ENCODE assay signal across 27 cellular contexts in the genomic region with DNA sequence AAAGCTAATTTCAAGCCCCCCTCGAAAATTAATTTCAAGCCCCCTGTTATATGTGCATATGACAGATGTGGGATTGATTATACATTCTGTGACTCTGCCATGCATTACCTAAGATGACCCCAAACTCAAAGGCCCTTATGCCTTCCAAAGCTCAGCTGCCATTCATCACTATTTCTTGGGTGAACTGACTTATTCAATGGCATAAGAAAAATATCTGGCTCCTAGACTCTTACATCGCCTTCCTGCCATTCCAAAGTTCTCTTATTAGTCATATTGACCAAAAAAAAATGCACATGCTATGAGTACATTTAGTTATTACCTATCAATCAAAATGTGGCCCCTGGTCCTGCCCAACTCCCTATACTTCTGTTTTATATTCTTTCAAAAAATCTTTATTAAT.
DNase-seq lines count a peak whose midpoint lies in the region; ATAC-seq, FAIRE-seq and TF ChIP-seq lines count a peak whose summit lies in the region.
"Had no signal": no experiment of that assay in that cellular context is flagged by ENCODE, and none has a peak within 500 bp of the region (broad histone marks: within the 10 kb centered on the region; RNA-seq: fewer than 3 reads in every experiment).

No MANE protein-coding gene starts in this region.

- no peak for TF ChIP-seq EP300 in A549 (IDR thresholded peaks at IDR 0.05)

- BruUV-seq in PC-3 (replicated peaks; lab: Mats Ljungman, UMichigan) (no TSS peak), OCI-LY7 (replicated peaks; lab: Mats Ljungman, UMichigan) (no TSS peak)

- H3K9me2 ChIP-seq in GM23248 (ENCODE audit: insufficient read depth) = no peaks in the 10 kb centered on the region
- H3K9me2 ChIP-seq in PC-3 (replicated peaks; ENCODE audit: low read length) = no peaks in the 10 kb centered on the region
- H3K9me2 ChIP-seq in OCI-LY7 (ENCODE audit: insufficient read depth, low read length) = no peaks in the 10 kb centered on the region; the same call in 1 of the 2 replicates

- no peaks in the 10 kb centered on the region for H4K20me1 ChIP-seq in GM23248 (ENCODE audit: insufficient read depth)
- H4K20me1 ChIP-seq in PC-3 (ENCODE audit: low read length) = no peaks in the 10 kb centered on the region
- no peaks in the 10 kb centered on the region for H4K20me1 ChIP-seq in OCI-LY7 (ENCODE audit: insufficient read depth, low read length)
- H4K20me1 ChIP-seq: BLaER1 treated with 17β-estradiol and CSF1 and Interleukin-3, amounts not matched to agents 10 nM and 100 nM had no signal

- peak overlapping the region in 1 of 2 experiments; percentile 11; a peak in 3 of 6 replicates for H3K27ac ChIP-seq in A549
- no peak overlapping the region for H3K27ac ChIP-seq in GM23248
- H3K27ac ChIP-seq in PC-3 (ENCODE audit: low read length) = peak overlapping the region; percentile 99
- peak overlapping the region; percentile 87 for H3K27ac ChIP-seq in epithelial cell of prostate
- H3K27ac ChIP-seq in OCI-LY7 (ENCODE audit: low read depth, low read length, poor library complexity, severe bottlenecking) = no peak overlapping the region
- H3K27ac ChIP-seq: BLaER1 treated with 17β-estradiol and CSF1 and Interleukin-3, amounts not matched to agents 10 nM and 100 nM; SJCRH30 had no signal

- in situ Hi-C loops in GM23248 (cut with MboI) = no loop called here

- POLR2A ChIA-PET in A549 (lab: Yijun Ruan, JAX) = interaction anchor here (0.6 kb wide), 1 partner anchor 95 kb away, joined by 7 read pairs; no protein-coding TSS in a partner anchor
- POLR2A ChIA-PET in PC-3 (lab: Charles Lee; ENCODE audit: unreplicated experiment) = no interaction called here
- POLR2A ChIA-PET in OCI-LY7 (lab: Charles Lee) = no interaction called here

- no peak for FAIRE-seq in A549 (lab: Jason Lieb, UNC)
- FAIRE-seq: H1, HepG2, K562 had no signal

- no peaks in the 10 kb centered on the region for H3K79me2 ChIP-seq in GM23248 (ENCODE audit: insufficient read depth)
- H3K79me2 ChIP-seq in PC-3 (ENCODE audit: low read length) = no peaks in the 10 kb centered on the region
- no peaks in the 10 kb centered on the region for H3K79me2 ChIP-seq in OCI-LY7 (ENCODE audit: insufficient read depth, low read depth, low read length)

- ATAC-seq in A549 (no peak), PC-3 (peak; percentile 27), GM21447 (IDR thresholded peaks at IDR 0.05; ENCODE audit: unreplicated experiment) (no peak), omental fat pad (ENCODE audit: low FRiP score) (no peak)
- ATAC-seq: HepG2, K562, Panc1 had no signal

- intact Hi-C loops in PC-3 (cut with micrococcal nuclease) = loop anchor here (1.0 kb wide), 1 partner anchor 30 kb away; no protein-coding TSS in a partner anchor
- intact Hi-C loops in OCI-LY7 (cut with micrococcal nuclease; ENCODE audit: unreplicated experiment) = no loop called here

- DNase-seq in A549 (ENCODE audit: low read depth in 1 of 2, low spot score in 1 of 2) (no peak), GM23248 (peak; percentile 23), PC-3 (peak; percentile 59), epithelial cell of prostate (ENCODE audit: low read depth, low spot score) (no peak), omental fat pad (ENCODE audit: low spot score) (no peak), OCI-LY7 (ENCODE audit: low spot score) (no peak), AG08395 (ENCODE audit: low spot score) (no peak)
- DNase-seq: AML-193; CD4-positive, alpha-beta T cell; DMS79 treated with DMSO at 0.1 percent for 48 hours; Kasumi-1; MV-4-11; NCI-H1105; NCI-H1436 treated with DMSO at 0.1 percent for 48 hours; NCI-H1930; NCI-H446 treated with DMSO at 0.1 percent for 48 hours; NCI-H526; NCI-H82; NK-92 treated with Interleukin-12 subunit alpha and Interleukin-12 subunit beta, amount 100 ng/mL, for 24 hours; SJCRH30; T-helper 2 cell had no signal

- WGBS in A549 (ENCODE audit: missing lambda C conversion rate) = 27% methylated on average over 2 of the region's 2 CpGs
- WGBS in GM23248 (ENCODE audit: low coverage in 1 of 2, low lambda C conversion rate in 2 of 2, missing lambda C conversion rate in 2 of 2), 2 experiments = 68% methylated on average over 2 of the region's 2 CpGs

- CTCF ChIA-PET in A549 (lab: Yijun Ruan, JAX) = no interaction called here
- CTCF ChIA-PET in PC-3 (lab: Charles Lee) = no interaction called here
- CTCF ChIA-PET in OCI-LY7 (lab: Charles Lee; ENCODE audit: unreplicated experiment) = no interaction called here

- TF ChIP-seq RAD21 in A549 (conservative IDR thresholded peaks at IDR 0.05 in 1 of 2, IDR thresholded peaks at IDR 0.05 in 1 of 2) = no peak

- H3K27me3 ChIP-seq in GM23248 (replicated peaks; ENCODE audit: insufficient read depth) (no peaks in the 10 kb centered on the region), PC-3 (ENCODE audit: low read length) (no peaks in the 10 kb centered on the region)
- H3K27me3 ChIP-seq: BLaER1 treated with 17β-estradiol and CSF1 and Interleukin-3, amounts not matched to agents 10 nM and 100 nM had no signal

- H3K4me2 ChIP-seq in A549 (peak overlapping the region; percentile 29), GM23248 (ENCODE audit: unreplicated experiment) (peak overlapping the region; percentile 7), PC-3 (ENCODE audit: low read length) (peak overlapping the region; percentile 76), OCI-LY7 (ENCODE audit: low read length) (no peak overlapping the region)
- H3K4me2 ChIP-seq: BLaER1 treated with 17β-estradiol and CSF1 and Interleukin-3, amounts not matched to agents 10 nM and 100 nM had no signal

- H3K36me3 ChIP-seq in GM23248 (ENCODE audit: low read depth) (no peaks in the 10 kb centered on the region), PC-3 (ENCODE audit: low read depth, low read length) (no peaks in the 10 kb centered on the region), OCI-LY7 (ENCODE audit: insufficient read depth, low read length) (no peaks in the 10 kb centered on the region)
- H3K36me3 ChIP-seq: BLaER1 treated with 17β-estradiol and CSF1 and Interleukin-3, amounts not matched to agents 10 nM and 100 nM; SJCRH30 had no signal

- no peak for TF ChIP-seq POLR2A in A549 (IDR thresholded peaks at IDR 0.05; ENCODE audit: low read length)

- no peak overlapping the region for H3K9ac ChIP-seq in GM23248
- peak overlapping the region; percentile 85 for H3K9ac ChIP-seq in PC-3 (ENCODE audit: low read length)
- H3K9ac ChIP-seq: BLaER1 treated with 17β-estradiol and CSF1 and Interleukin-3, amounts not matched to agents 10 nM and 100 nM had no signal

- H2AFZ ChIP-seq in GM23248 = no peak overlapping the region
- no peak overlapping the region for H2AFZ ChIP-seq in PC-3 (ENCODE audit: low read length)
- H2AFZ ChIP-seq in OCI-LY7 (ENCODE audit: low read length) = no peak overlapping the region

- no peak for TF ChIP-seq CTCF in A549 (IDR thresholded peaks at IDR 0.05)
- TF ChIP-seq CTCF in PC-3 (conservative IDR thresholded peaks at IDR 0.05; ENCODE audit: low read depth, low read length) = no peak
- TF ChIP-seq CTCF in omental fat pad (IDR thresholded peaks at IDR 0.05) = no peak
- TF ChIP-seq CTCF in OCI-LY7 (conservative IDR thresholded peaks at IDR 0.05; ENCODE audit: low read length) = no peak

- H3F3A ChIP-seq in GM23248 (ENCODE audit: insufficient read depth) = peaks cover 22% of the 10 kb centered on the region
- peaks cover 21% of the 10 kb centered on the region for H3F3A ChIP-seq in PC-3 (ENCODE audit: low read length, unreplicated experiment)

- H3K4me1 ChIP-seq in A549 (peaks cover 10% of the 10 kb centered on the region; the same call in 2 of the 3 replicates), GM23248 (ENCODE audit: insufficient read depth) (peaks cover 28% of the 10 kb centered on the region), PC-3 (ENCODE audit: insufficient read depth, low read length) (peaks cover 41% of the 10 kb centered on the region), OCI-LY7 (ENCODE audit: insufficient read depth, low read length, poor library complexity, severe bottlenecking) (no peaks in the 10 kb centered on the region)
- H3K4me1 ChIP-seq: BLaER1 treated with 17β-estradiol and CSF1 and Interleukin-3, amounts not matched to agents 10 nM and 100 nM; SJCRH30 had no signal

- H3K9me3 ChIP-seq in A549 (no peaks in the 10 kb centered on the region), GM23248 (ENCODE audit: low read depth) (no peaks in the 10 kb centered on the region), PC-3 (ENCODE audit: low read length) (no peaks in the 10 kb centered on the region), OCI-LY7 (ENCODE audit: low read length) (no peaks in the 10 kb centered on the region)
- H3K9me3 ChIP-seq: BLaER1 treated with 17β-estradiol and CSF1 and Interleukin-3, amounts not matched to agents 10 nM and 100 nM had no signal

- H3K4me3 ChIP-seq in A549 (no peak overlapping the region), GM23248 (no peak overlapping the region), PC-3 (ENCODE audit: low read length) (peak overlapping the region; percentile 46), OCI-LY7 (ENCODE audit: low read depth, low read length, poor library complexity, severe bottlenecking) (no peak overlapping the region)
- H3K4me3 ChIP-seq: BLaER1 treated with 17β-estradiol and CSF1 and Interleukin-3, amounts not matched to agents 10 nM and 100 nM; K562; SJCRH30 had no signal

TF ChIP-seq in A549, 52 proteins besides CTCF, POLR2A, EP300 and RAD21:
- no peak for TF ChIP-seq RARB (CRISPR knock-in tag; IDR thresholded peaks at IDR 0.05)
- no peak for TF ChIP-seq RFX5 (IDR thresholded peaks at IDR 0.05)
- TF ChIP-seq MYC (IDR thresholded peaks at IDR 0.05; ENCODE audit: borderline replicate concordance, low read length) = no peak
- TF ChIP-seq ESRRA (IDR thresholded peaks at IDR 0.05; ENCODE audit: borderline replicate concordance, low read length) = no peak
- TF ChIP-seq ZSCAN20 (CRISPR knock-in tag; IDR thresholded peaks at IDR 0.05) = no peak
- TF ChIP-seq NR3C1 (IDR thresholded peaks at IDR 0.05) = no peak
- TF ChIP-seq, protein P1, sequence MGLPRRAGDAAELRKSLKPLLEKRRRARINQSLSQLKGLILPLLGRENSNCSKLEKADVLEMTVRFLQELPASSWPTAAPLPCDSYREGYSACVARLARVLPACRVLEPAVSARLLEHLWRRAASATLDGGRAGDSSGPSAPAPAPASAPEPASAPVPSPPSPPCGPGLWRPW (IDR thresholded peaks at IDR 0.05) = no peak
- TF ChIP-seq, protein P2, sequence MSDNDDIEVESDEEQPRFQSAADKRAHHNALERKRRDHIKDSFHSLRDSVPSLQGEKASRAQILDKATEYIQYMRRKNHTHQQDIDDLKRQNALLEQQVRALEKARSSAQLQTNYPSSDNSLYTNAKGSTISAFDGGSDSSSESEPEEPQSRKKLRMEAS (IDR thresholded peaks at IDR 0.05) = no peak
- no peak for TF ChIP-seq FOXS1 (CRISPR knock-in tag; IDR thresholded peaks at IDR 0.05)
- no peak for TF ChIP-seq FOSL2 (IDR thresholded peaks at IDR 0.05)
- TF ChIP-seq FOSL2 (CRISPR knock-in tag; IDR thresholded peaks at IDR 0.05) = no peak

Comparison
In these comparisons a context has a peak if more than half of its experiments do, and no peak if none do; other contexts are left out.
1. DNase-seq: peak in GM23248 (single experiment) and PC-3 (single experiment); none in A549 (0 of 2), epithelial cell of prostate (single experiment), omental fat pad (single experiment), OCI-LY7 (single experiment) and AG08395 (single experiment).
2. H3K27ac ChIP-seq: peak in PC-3 (single experiment) and epithelial cell of prostate (single experiment); none in GM23248 (single experiment) and OCI-LY7 (single experiment).